Comparison of ENCODE assay signal across 5 cellular contexts in genomic region chr11:134791102-134791501, GRCh38.
"Had no signal": no experiment of that assay in that cellular context is flagged by ENCODE, and none has a peak within 500 bp of the region (broad histone marks: within the 10 kb centered on the region; RNA-seq: fewer than 3 reads in every experiment).

No MANE protein-coding gene starts in this region.

- H3K4me3 Mint-ChIP-seq: GM23338, H9 had no signal

- DNase-seq: H9, HCEC 1CT, IMR-90 had no signal

- H3K27ac Mint-ChIP-seq: GM23338, H9 had no signal

- H3K4me3 ChIP-seq: GM23338, K562 had no signal

- ATAC-seq: K562 had no signal

- H3K9me3 Mint-ChIP-seq: GM23338, H9 had no signal
